In genomic region chr5:88756953-88757352, GRCh38 we compare ENCODE assay signal across 18 cellular contexts.
DNase-seq lines count a peak whose midpoint lies in the region; ATAC-seq and TF ChIP-seq lines count a peak whose summit lies in the region.
"Had no signal": no experiment of that assay in that cellular context is flagged by ENCODE, and none has a peak within 500 bp of the region (broad histone marks: within the 10 kb centered on the region; RNA-seq: fewer than 3 reads in every experiment).

No MANE protein-coding gene starts in this region.

- no peaks in the 10 kb centered on the region for H4K20me1 ChIP-seq in OCI-LY3 (ENCODE audit: insufficient read depth, low read length)

- H3K36me3 ChIP-seq in OCI-LY3 (replicated peaks; ENCODE audit: low read depth, low read length): peaks cover 63% of the 10 kb centered on the region

- peak overlapping the region; percentile 25 for H3K4me2 ChIP-seq in OCI-LY3 (ENCODE audit: low read length)

- H3K9ac ChIP-seq in OCI-LY3 (ENCODE audit: low read length): peak overlapping the region; percentile 19; the same call in 1 of the 2 replicates

- peaks cover 61% of the 10 kb centered on the region for H3K36me3 Mint-ChIP-seq in stimulated activated memory B cell treated with anti-CD40 and anti-IgM and Interleukin-4, amounts not matched to agents 10 μg/mL and 1 μg/mL and 100 μg/mL, for 72 hours
- H3K36me3 Mint-ChIP-seq: CD4-positive, CD25-positive, alpha-beta regulatory T cell had no signal

- no peak for DNase-seq in SKM-1 treated with dmso at 0.1 percent for 144 hours (lab: John Stamatoyannopoulos, UW; ENCODE audit: unreplicated experiment)
- no peak for DNase-seq in NK-92 treated with Interleukin-12 subunit alpha and Interleukin-12 subunit beta, amount 100 ng/mL, for 24 hours (lab: John Stamatoyannopoulos, UW)
- DNase-seq: ACHN; AML-193; Caco-2; CD4-positive, CD25-positive, alpha-beta regulatory T cell; DMS153; NCI-H1105; NCI-H1694; NCI-H524 treated with DMSO at 0.1 percent for 48 hours; SHP77 treated with DMSO at 0.1 percent for 48 hours had no signal

- H3K4me3 ChIP-seq in OCI-LY3 (ENCODE audit: low read length): no peak overlapping the region

- H2AFZ ChIP-seq in OCI-LY3 (ENCODE audit: low read depth, low read length): no peak overlapping the region

- ATAC-seq in GM18867 (IDR thresholded peaks at IDR 0.05; ENCODE audit: unreplicated experiment) (peak; percentile 45), GM21447 (IDR thresholded peaks at IDR 0.05; ENCODE audit: unreplicated experiment) (peak; percentile 56), GM19035 (IDR thresholded peaks at IDR 0.05; ENCODE audit: unreplicated experiment) (no peak)
- ATAC-seq in stimulated activated memory B cell treated with anti-CD40 and anti-IgM and Interleukin-4, amounts not matched to agents 10 μg/mL and 1 μg/mL and 100 μg/mL, for 72 hours: no peak
- ATAC-seq: SK-N-SH treated with all-trans-retinoic acid at 6 μM for 48 hours had no signal

- H3K9me3 Mint-ChIP-seq in stimulated activated memory B cell treated with anti-CD40 and anti-IgM and Interleukin-4, amounts not matched to agents 10 μg/mL and 1 μg/mL and 100 μg/mL, for 72 hours: no peaks in the 10 kb centered on the region
- H3K9me3 Mint-ChIP-seq: T-helper 1 cell treated with Interleukin-12 subunit alpha and Interleukin-12 subunit beta and Interleukin-4 antibody, amounts not matched to agents 30 μg/mL and 1 μg/mL, for 36 hours had no signal

- H3K27me3 ChIP-seq in OCI-LY3 (ENCODE audit: low read depth, low read length): no peaks in the 10 kb centered on the region

- no peaks in the 10 kb centered on the region for H3K27me3 Mint-ChIP-seq in stimulated activated memory B cell treated with anti-CD40 and anti-IgM and Interleukin-4, amounts not matched to agents 10 μg/mL and 1 μg/mL and 100 μg/mL, for 72 hours

- H3K9me3 ChIP-seq in OCI-LY3 (ENCODE audit: insufficient read depth, low read length): no peaks in the 10 kb centered on the region
- H3K9me3 ChIP-seq: Caco-2 had no signal

- H3K4me1 ChIP-seq in OCI-LY3 (ENCODE audit: low read length): peaks cover 50% of the 10 kb centered on the region

- peak overlapping the region; percentile 51 for H3K27ac Mint-ChIP-seq in stimulated activated memory B cell treated with anti-CD40 and anti-IgM and Interleukin-4, amounts not matched to agents 10 μg/mL and 1 μg/mL and 100 μg/mL, for 72 hours
- H3K27ac Mint-ChIP-seq: CD4-positive, CD25-positive, alpha-beta regulatory T cell; T-helper 1 cell treated with Interleukin-12 subunit alpha and Interleukin-12 subunit beta and Interleukin-4 antibody, amounts not matched to agents 30 μg/mL and 1 μg/mL, for 36 hours had no signal

- H3K27ac ChIP-seq in OCI-LY3 (ENCODE audit: low read length): peak overlapping the region; percentile 38; the same call in 1 of the 2 replicates

- peaks cover 37% of the 10 kb centered on the region for H3K79me2 ChIP-seq in OCI-LY3 (ENCODE audit: low read length)

- H3K4me3 Mint-ChIP-seq in stimulated activated memory B cell treated with anti-CD40 and anti-IgM and Interleukin-4, amounts not matched to agents 10 μg/mL and 1 μg/mL and 100 μg/mL, for 72 hours: no peak overlapping the region
- H3K4me3 Mint-ChIP-seq: CD4-positive, CD25-positive, alpha-beta regulatory T cell; T-helper 1 cell treated with Interleukin-12 subunit alpha and Interleukin-12 subunit beta and Interleukin-4 antibody, amounts not matched to agents 30 μg/mL and 1 μg/mL, for 36 hours had no signal

- no peak for TF ChIP-seq CTCF in OCI-LY3 (IDR thresholded peaks at IDR 0.05; ENCODE audit: low read depth, low read length)

- peaks cover 42% of the 10 kb centered on the region for H3K4me1 Mint-ChIP-seq in stimulated activated memory B cell treated with anti-CD40 and anti-IgM and Interleukin-4, amounts not matched to agents 10 μg/mL and 1 μg/mL and 100 μg/mL, for 72 hours
- H3K4me1 Mint-ChIP-seq: CD4-positive, CD25-positive, alpha-beta regulatory T cell had no signal

Comparison
In these comparisons a context has a peak if more than half of its experiments do, and no peak if none do; other contexts are left out.
1. ATAC-seq: peak in GM18867 (single experiment) and GM21447 (single experiment); none in stimulated activated memory B cell treated with anti-CD40 and anti-IgM and Interleukin-4, amounts not matched to agents 10 μg/mL and 1 μg/mL and 100 μg/mL, for 72 hours (single experiment) and GM19035 (single experiment).